9 cellular contexts compared by ENCODE assay signal in genomic region chr5:173963867-173964429, GRCh38. TPM values are rescaled to one million over a fixed set of nuclear protein-coding genes. Genes with fewer than 3 reads are reported as not detected.
A peak's percentile ranks its signal among the peaks of the same experiment; 100 is the strongest.
DNase-seq lines count a peak whose midpoint lies in the region; ATAC-seq and TF ChIP-seq lines count a peak whose summit lies in the region.
"Had no signal": no experiment of that assay in that cellular context is flagged by ENCODE, and none has a peak within 500 bp of the region (broad histone marks: within the 10 kb centered on the region; RNA-seq: fewer than 3 reads in every experiment).

No MANE protein-coding gene starts in this region.

- no peak overlapping the region for H4K8ac ChIP-seq in neuronal stem cell (ENCODE audit: low read depth, low read length)

- H3K9ac ChIP-seq in DND-41 (ENCODE audit: low read depth, low read length) = no peak overlapping the region
- no peak overlapping the region for H3K9ac ChIP-seq in neuronal stem cell (ENCODE audit: low read depth, low read length, poor library complexity)

- no peak overlapping the region for H2BK15ac ChIP-seq in neuronal stem cell (ENCODE audit: low read length)

- H3K4me2 ChIP-seq in DND-41 (ENCODE audit: insufficient read depth, low read length) (no peak overlapping the region), neuronal stem cell (ENCODE audit: insufficient read depth, low read length, poor library complexity, severe bottlenecking) (no peak overlapping the region)

- no peak overlapping the region for H3K4ac ChIP-seq in neuronal stem cell (ENCODE audit: low read length)

- peaks cover 17% of the 10 kb centered on the region for H3K4me1 Mint-ChIP-seq in stimulated activated naive CD8-positive, alpha-beta T cell treated with anti-CD3 and anti-CD28 coated beads, Interleukin-15, amount 100 ng/mL, for 72 hours

- no peak overlapping the region for H3K14ac ChIP-seq in neuronal stem cell (ENCODE audit: low read length)

- H3K4me1 ChIP-seq in DND-41 (ENCODE audit: insufficient read depth, low read length) (no peaks in the 10 kb centered on the region), neuronal stem cell (ENCODE audit: control insufficient read depth in 2 of 2, insufficient read depth in 1 of 2, low read depth in 1 of 2, low read length in 2 of 2) (peaks cover 21 to 23% of the 10 kb centered on the region in 2 donors), aorta (ENCODE audit: control insufficient read depth in 1 of 2, insufficient read depth in 2 of 2, low read length in 2 of 2) (peaks cover 0 to 2% of the 10 kb centered on the region in 2 donors)

- H2BK12ac ChIP-seq in neuronal stem cell (ENCODE audit: low read length) = no peak overlapping the region

- H3K27ac ChIP-seq in DND-41 (ENCODE audit: low read length) (no peak overlapping the region), neuronal stem cell (replicated peaks; ENCODE audit: low read length) (peak overlapping the region; percentile 55), aorta (ENCODE audit: low read depth in 1 of 2, low read length in 2 of 2) (no peak overlapping the region)

- WGBS in neuronal stem cell (ENCODE audit: extremely low coverage in 2 of 2, insufficient read length in 2 of 2, insufficient replicate concordance in 1 of 2), 2 donors = no CpG with 5 or more reads among the region's 18 CpGs
- 69 to 70% methylated on average over 18 of the region's 18 CpGs for WGBS in aorta, 2 donors

- DNase-seq in DND-41 = peak; percentile 58
- DNase-seq in NCI-H2227 (lab: John Stamatoyannopoulos, UW; ENCODE audit: unreplicated experiment) = peak; percentile 91
- DNase-seq in ecto neural progenitor cell (ENCODE audit: low spot score) = peak; percentile 70
- DNase-seq in neuronal stem cell (ENCODE audit: low spot score) = no peak
- DNase-seq in aorta = no peak
- no peak for DNase-seq in stimulated activated naive CD8-positive, alpha-beta T cell treated with anti-CD3 and anti-CD28 coated beads, Interleukin-15, amount 100 ng/mL, for 72 hours

- peak overlapping the region; percentile 38 for H2AK5ac ChIP-seq in neuronal stem cell (ENCODE audit: low read depth, low read length)

- no peak overlapping the region; the same call in 1 of the 2 replicates for H2AFZ ChIP-seq in DND-41 (ENCODE audit: low read depth, low read length)
- peak overlapping the region; percentile 37 for H2AFZ ChIP-seq in neuronal stem cell (ENCODE audit: low read length)

- H3K27me3 Mint-ChIP-seq in stimulated activated naive CD8-positive, alpha-beta T cell treated with anti-CD3 and anti-CD28 coated beads, Interleukin-15, amount 100 ng/mL, for 72 hours = no peaks in the 10 kb centered on the region

- H3K79me2 ChIP-seq in DND-41 (ENCODE audit: insufficient read depth, low read length) = no peaks in the 10 kb centered on the region

- H4K20me1 ChIP-seq in DND-41 (ENCODE audit: insufficient read depth, low read length) = no peaks in the 10 kb centered on the region

- H4K91ac ChIP-seq in neuronal stem cell (ENCODE audit: low read depth, low read length, poor library complexity) = no peak overlapping the region

- H3K9me3 ChIP-seq in DND-41 (ENCODE audit: insufficient read depth, low read length, severe bottlenecking) (no peaks in the 10 kb centered on the region), neuronal stem cell (replicated peaks in 1 of 2; ENCODE audit: control insufficient read depth in 2 of 2, insufficient read depth in 1 of 2, low read depth in 1 of 2, low read length in 2 of 2) (no peaks in the 10 kb centered on the region), aorta (ENCODE audit: control insufficient read depth, low read length) (no peaks in the 10 kb centered on the region)

- intact Hi-C loops in aorta (cut with DNase I) = no loop called here

- no peak for TF ChIP-seq CTCF in DND-41 (IDR thresholded peaks at IDR 0.05; ENCODE audit: borderline replicate concordance, extremely low read depth, low read length, poor library complexity, severe bottlenecking)

- peaks cover 9% of the 10 kb centered on the region for H3K27me3 ChIP-seq in DND-41 (ENCODE audit: insufficient read depth, low read length, poor library complexity)
- no peaks in the 10 kb centered on the region for H3K27me3 ChIP-seq in neuronal stem cell (ENCODE audit: control insufficient read depth in 3 of 3, insufficient read depth in 3 of 3, low read depth in 1 of 3, low read length in 3 of 3)
- no peaks in the 10 kb centered on the region for H3K27me3 ChIP-seq in aorta (ENCODE audit: control insufficient read depth in 1 of 2, insufficient read depth in 2 of 2, low read length in 1 of 2)

- no peaks in the 10 kb centered on the region for H3K36me3 ChIP-seq in DND-41 (ENCODE audit: insufficient read depth, low read length)
- no peaks in the 10 kb centered on the region for H3K36me3 ChIP-seq in neuronal stem cell (replicated peaks in 1 of 2; ENCODE audit: control insufficient read depth in 2 of 2, insufficient read depth in 2 of 2, low read length in 2 of 2)
- no peaks in the 10 kb centered on the region for H3K36me3 ChIP-seq in aorta (ENCODE audit: control insufficient read depth in 1 of 2, insufficient read depth in 2 of 2, low read length in 1 of 2)

- no peaks in the 10 kb centered on the region for H3K79me1 ChIP-seq in neuronal stem cell (ENCODE audit: low read depth, low read length)

- ATAC-seq in DND-41 (ENCODE audit: insufficient read depth, low read depth) = peak; percentile 90
- ATAC-seq in aorta (ENCODE audit: low FRiP score) = no peak
- no peak for ATAC-seq in HG02798 (IDR thresholded peaks at IDR 0.05; ENCODE audit: poor library complexity, unreplicated experiment)
- no peak for ATAC-seq in GM21423 (IDR thresholded peaks at IDR 0.05; ENCODE audit: unreplicated experiment)
- ATAC-seq in stimulated activated naive CD8-positive, alpha-beta T cell treated with anti-CD3 and anti-CD28 coated beads, Interleukin-15, amount 100 ng/mL, for 72 hours = no peak

- no peak overlapping the region for H2BK5ac ChIP-seq in neuronal stem cell (ENCODE audit: low read length)

- H3K27ac Mint-ChIP-seq in stimulated activated naive CD8-positive, alpha-beta T cell treated with anti-CD3 and anti-CD28 coated beads, Interleukin-15, amount 100 ng/mL, for 72 hours = peak overlapping the region in 1 of 2 donors; percentile 55

- H3K18ac ChIP-seq in neuronal stem cell (ENCODE audit: low read length) = peak overlapping the region; percentile 55

- H3K4me3 ChIP-seq in DND-41 (ENCODE audit: low read depth in 1 of 2, low read length in 2 of 2) = no peak overlapping the region
- peak overlapping the region; percentile 29 to 55 for H3K4me3 ChIP-seq in neuronal stem cell (ENCODE audit: low read length in 2 of 2)
- no peak overlapping the region for H3K4me3 ChIP-seq in aorta (ENCODE audit: low read length in 2 of 2)

- no peak overlapping the region for H3K23ac ChIP-seq in neuronal stem cell (ENCODE audit: low read depth, low read length, poor library complexity)

- peak overlapping the region in 1 of 2 donors; percentile 34 for H3K4me3 Mint-ChIP-seq in stimulated activated naive CD8-positive, alpha-beta T cell treated with anti-CD3 and anti-CD28 coated beads, Interleukin-15, amount 100 ng/mL, for 72 hours

- H2BK120ac ChIP-seq in neuronal stem cell (ENCODE audit: low read depth, low read length) = no peak overlapping the region

- no peaks in the 10 kb centered on the region for H3K9me3 Mint-ChIP-seq in stimulated activated naive CD8-positive, alpha-beta T cell treated with anti-CD3 and anti-CD28 coated beads, Interleukin-15, amount 100 ng/mL, for 72 hours

RNA-seq across cellular contexts. Expression of gene C5orf47, which starts 25.0 kb away (rescaled TPM):
- 0.15 TPM for polyA plus RNA-seq in neuronal stem cell (2013, experiment 1 of 2)
- 0.15 TPM for polyA plus RNA-seq in neuronal stem cell (2013, experiment 2 of 2)
- total RNA-seq in aorta = not detected
- not detected for polyA plus RNA-seq in aorta
- total RNA-seq: glomerular endothelial cell had no signal

Comparison
In these comparisons a context has a peak if more than half of its experiments do, and no peak if none do; other contexts are left out.
1. DNase-seq: peak in DND-41 (single experiment), NCI-H2227 (single experiment) and ecto neural progenitor cell (single experiment); none in neuronal stem cell (single experiment), aorta (0 of 2) and stimulated activated naive CD8-positive, alpha-beta T cell treated with anti-CD3 and anti-CD28 coated beads, Interleukin-15, amount 100 ng/mL, for 72 hours (0 of 2).
2. H3K4me3 ChIP-seq: peak in neuronal stem cell (2 of 2); none in DND-41 (0 of 2) and aorta (0 of 2).